10 cellular contexts compared by ENCODE assay signal in genomic region chr13:79749985-79750551, GRCh38.
DNase-seq lines count a peak whose midpoint lies in the region; ATAC-seq and TF ChIP-seq lines count a peak whose summit lies in the region.
"Had no signal": no experiment of that assay in that cellular context is flagged by ENCODE, and none has a peak within 500 bp of the region (broad histone marks: within the 10 kb centered on the region; RNA-seq: fewer than 3 reads in every experiment).

No MANE protein-coding gene starts in this region.

- peak overlapping the region; percentile 18 for H3K4me2 ChIP-seq in fibroblast of lung (ENCODE audit: extremely low read depth, insufficient read depth, low read length)

- no peak overlapping the region for H3K27ac ChIP-seq in fibroblast of lung (ENCODE audit: insufficient read depth, low read length)

- H2AFZ ChIP-seq in fibroblast of lung (ENCODE audit: low read length): no peak overlapping the region

- H3K79me2 ChIP-seq in fibroblast of lung (ENCODE audit: control insufficient read depth, insufficient read depth, low read length): no peaks in the 10 kb centered on the region

- H3K36me3 ChIP-seq in fibroblast of lung (ENCODE audit: control insufficient read depth, insufficient read depth, low read length): no peaks in the 10 kb centered on the region
- H3K36me3 ChIP-seq: HAP-1 had no signal

- H3K9ac ChIP-seq in fibroblast of lung (ENCODE audit: insufficient read depth, low read length): no peak overlapping the region

- peak overlapping the region in 2 of 3 experiments; percentile 7 to 26 for H3K4me3 Mint-ChIP-seq in nephron
- no peak overlapping the region for H3K4me3 Mint-ChIP-seq in stimulated activated memory B cell treated with anti-CD40 and anti-IgM and Interleukin-4, amounts not matched to agents 10 μg/mL and 1 μg/mL and 100 μg/mL, for 72 hours
- H3K4me3 Mint-ChIP-seq: stimulated activated naive CD8-positive, alpha-beta T cell treated with anti-CD3 and anti-CD28 coated beads, Interleukin-15, amount 100 ng/mL, for 72 hours had no signal

- H3K9me3 ChIP-seq in fibroblast of lung (ENCODE audit: control insufficient read depth, insufficient read depth, low read depth, low read length): no peaks in the 10 kb centered on the region
- H3K9me3 ChIP-seq: HAP-1 had no signal

- no peaks in the 10 kb centered on the region for H3K9me3 Mint-ChIP-seq in nephron
- H3K9me3 Mint-ChIP-seq in stimulated activated memory B cell treated with anti-CD40 and anti-IgM and Interleukin-4, amounts not matched to agents 10 μg/mL and 1 μg/mL and 100 μg/mL, for 72 hours: no peaks in the 10 kb centered on the region

- peaks cover 5% of the 10 kb centered on the region for H3K4me1 ChIP-seq in fibroblast of lung (ENCODE audit: control insufficient read depth, extremely low read depth, insufficient read depth, low read length)
- H3K4me1 ChIP-seq: HAP-1 had no signal

- no peaks in the 10 kb centered on the region for H4K20me1 ChIP-seq in fibroblast of lung (ENCODE audit: control insufficient read depth, extremely low read depth, insufficient read depth, low read length)

- no peaks in the 10 kb centered on the region for H3K36me3 Mint-ChIP-seq in nephron (ENCODE audit: low read depth)
- no peaks in the 10 kb centered on the region for H3K36me3 Mint-ChIP-seq in stimulated activated memory B cell treated with anti-CD40 and anti-IgM and Interleukin-4, amounts not matched to agents 10 μg/mL and 1 μg/mL and 100 μg/mL, for 72 hours

- H3K27ac Mint-ChIP-seq in nephron: peak overlapping the region; percentile 85 to 96 (median 88)
- no peak overlapping the region for H3K27ac Mint-ChIP-seq in stimulated activated memory B cell treated with anti-CD40 and anti-IgM and Interleukin-4, amounts not matched to agents 10 μg/mL and 1 μg/mL and 100 μg/mL, for 72 hours
- H3K27ac Mint-ChIP-seq: stimulated activated naive CD8-positive, alpha-beta T cell treated with anti-CD3 and anti-CD28 coated beads, Interleukin-15, amount 100 ng/mL, for 72 hours had no signal

- H3K27me3 Mint-ChIP-seq in nephron (ENCODE audit: low read depth): no peaks in the 10 kb centered on the region
- H3K27me3 Mint-ChIP-seq in stimulated activated memory B cell treated with anti-CD40 and anti-IgM and Interleukin-4, amounts not matched to agents 10 μg/mL and 1 μg/mL and 100 μg/mL, for 72 hours: no peaks in the 10 kb centered on the region
- H3K27me3 Mint-ChIP-seq: stimulated activated naive CD8-positive, alpha-beta T cell treated with anti-CD3 and anti-CD28 coated beads, Interleukin-15, amount 100 ng/mL, for 72 hours had no signal

- ATAC-seq in HG02588 (IDR thresholded peaks at IDR 0.05; ENCODE audit: unreplicated experiment): no peak
- ATAC-seq in stimulated activated memory B cell treated with anti-CD40 and anti-IgM and Interleukin-4, amounts not matched to agents 10 μg/mL and 1 μg/mL and 100 μg/mL, for 72 hours: no peak
- no peak for ATAC-seq in HG02678 (IDR thresholded peaks at IDR 0.05; ENCODE audit: unreplicated experiment)
- ATAC-seq: stimulated activated naive CD8-positive, alpha-beta T cell treated with anti-CD3 and anti-CD28 coated beads, Interleukin-15, amount 100 ng/mL, for 72 hours had no signal

- TF ChIP-seq CTCF in fibroblast of lung (conservative IDR thresholded peaks at IDR 0.05 in 1 of 2, IDR thresholded peaks at IDR 0.05 in 1 of 2; ENCODE audit: low read depth in 1 of 2, low read length in 2 of 2) (no peak), nephron (IDR thresholded peaks at IDR 0.05; ENCODE audit: unreplicated experiment in 3 of 3) (no peak)

- in situ Hi-C loops in KBM-7 (cut with MboI; ENCODE audit: low pct_unique_long_range_greater_than_20kb, low sequenced_read_pairs): no loop called here

- DNase-seq in AG08396 (ENCODE audit: low spot score) (peak; percentile 63), NCI-H2196 treated with DMSO at 0.1 percent for 48 hours (lab: John Stamatoyannopoulos, UW; ENCODE audit: unreplicated experiment) (peak; percentile 1), fibroblast of lung (ENCODE audit: low read depth in 2 of 2) (peak; percentile 81 to 98), KBM-7 (no peak)
- DNase-seq: stimulated activated naive CD8-positive, alpha-beta T cell treated with anti-CD3 and anti-CD28 coated beads, Interleukin-15, amount 100 ng/mL, for 72 hours had no signal

- H3K27me3 ChIP-seq in fibroblast of lung (ENCODE audit: control insufficient read depth, insufficient read depth, low read length): no peaks in the 10 kb centered on the region

- H3K4me1 Mint-ChIP-seq in nephron: peaks cover 72% of the 10 kb centered on the region
- H3K4me1 Mint-ChIP-seq in stimulated activated memory B cell treated with anti-CD40 and anti-IgM and Interleukin-4, amounts not matched to agents 10 μg/mL and 1 μg/mL and 100 μg/mL, for 72 hours: no peaks in the 10 kb centered on the region
- H3K4me1 Mint-ChIP-seq: stimulated activated naive CD8-positive, alpha-beta T cell treated with anti-CD3 and anti-CD28 coated beads, Interleukin-15, amount 100 ng/mL, for 72 hours had no signal

- no peak overlapping the region for H3K4me3 ChIP-seq in fibroblast of lung (replicated peaks in 1 of 4; ENCODE audit: control extremely low read depth in 1 of 4, insufficient read depth in 1 of 4, low read depth in 3 of 4, low read length in 4 of 4)
- H3K4me3 ChIP-seq: HAP-1 had no signal
